ENCODE assay signal across 23 cellular contexts in the genomic region with DNA sequence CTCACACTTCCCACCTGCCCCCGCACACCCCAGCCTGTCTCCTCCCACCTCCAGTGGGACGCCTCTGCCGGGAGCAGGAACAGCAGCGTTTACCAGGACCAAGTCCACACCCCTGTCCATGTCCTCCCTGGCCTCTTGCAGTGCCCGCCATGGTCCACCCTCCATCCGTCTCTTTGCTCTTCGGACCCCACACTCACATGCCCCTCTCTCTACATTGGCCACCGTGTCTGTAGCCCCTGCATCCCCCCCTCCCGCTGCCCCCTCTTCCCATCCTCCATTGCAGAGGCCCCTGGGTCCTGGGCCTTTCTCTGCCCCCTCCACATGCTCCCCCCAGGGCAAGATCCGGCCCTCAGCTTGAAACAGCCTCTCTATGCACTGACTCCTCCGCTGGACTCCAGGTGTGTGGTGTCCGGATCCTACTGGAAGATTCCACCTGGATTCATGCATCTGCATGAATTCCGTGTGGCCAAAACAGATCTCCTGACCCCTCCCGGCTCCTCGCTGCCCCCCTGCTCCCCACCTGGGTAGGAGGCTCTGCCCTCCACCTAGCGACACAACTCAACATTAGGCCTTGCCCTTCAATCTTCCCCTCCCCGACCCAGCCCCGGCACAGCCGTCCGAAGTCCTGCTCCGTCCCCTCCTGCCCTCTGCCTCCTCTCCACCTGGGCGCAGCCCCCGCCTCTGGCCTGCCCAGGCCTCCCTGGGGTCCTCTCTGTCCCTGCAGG.
"Had no signal": no experiment of that assay in that cellular context is flagged by ENCODE, and none has a peak within 500 bp of the region (broad histone marks: within the 10 kb centered on the region; RNA-seq: fewer than 3 reads in every experiment).

No MANE protein-coding gene starts in this region.

- H3K4me3 ChIP-seq: breast epithelium, lung, smooth muscle cell, stomach, thyroid gland, upper lobe of left lung had no signal

- H3K4me2 ChIP-seq: smooth muscle cell had no signal

- H3K9me3 ChIP-seq: breast epithelium, stomach, thyroid gland, upper lobe of left lung had no signal

- DNase-seq: activated CD4-positive, alpha-beta memory T cell treated with anti-CD3 and anti-CD28 coated beads for 36 hours; activated CD4-positive, alpha-beta T cell treated with anti-CD3 and anti-CD28 coated beads, Interleukin-2, amount 10 ng/mL, durations not matched to agents 24 days and 14 days; activated CD4-positive, CD25-positive, alpha-beta regulatory T cell treated with anti-CD3 and anti-CD28 coated beads, Interleukin-2, amount 50 U/mL, for 72 hours; activated CD8-positive, alpha-beta memory T cell treated with anti-CD3 and anti-CD28 coated beads, Interleukin-2, amount 50 U/mL, for 4 hours; activated gamma-delta T cell treated with Interleukin-2 at 50 U/mL for 16 hours; activated naive CD4-positive, alpha-beta T cell treated with anti-CD3 and anti-CD28 coated beads, Interleukin-2, amount 50 U/mL, for 16 hours; activated T-cell treated with anti-CD3 and anti-CD28 coated beads, Interleukin-2, amount 50 U/mL, for 24 hours; amniotic stem cell; effector CD8-positive, alpha-beta T cell; mesendoderm; natural killer cell; retina; stimulated activated CD4-positive, alpha-beta T cell treated with anti-CD3 and anti-CD28 coated beads, Interleukin-15, amount 100 ng/mL, for 24 hours; stimulated activated CD4-positive, alpha-beta T cell treated with anti-CD3 and anti-CD28 coated beads, Interleukin-2, amount 100 ng/mL, for 24 hours; stimulated activated naive B cell treated with anti-CD40 and anti-IgM and Interleukin-4, amounts not matched to agents 10 μg/mL and 1 μg/mL and 100 μg/mL, for 72 hours; stomach; thyroid gland had no signal

- H3K27ac ChIP-seq: breast epithelium, stomach, thyroid gland, upper lobe of left lung, VCaP had no signal

- H3K27me3 ChIP-seq: thyroid gland, upper lobe of left lung had no signal

- ATAC-seq: activated T-helper 17 cell treated with anti-CD3 and anti-CD28 coated beads, Interleukin-2, amount 50 U/mL, for 72 hours; natural killer cell; stimulated activated naive B cell treated with anti-CD40 and anti-IgM and Interleukin-4, amounts not matched to agents 10 μg/mL and 1 μg/mL and 100 μg/mL, for 72 hours had no signal

- H3K4me1 ChIP-seq: breast epithelium, thyroid gland, upper lobe of left lung had no signal

- H3K36me3 ChIP-seq: breast epithelium, stomach, thyroid gland, upper lobe of left lung had no signal
